1 cellular context compared by ENCODE assay signal in genomic region chr7:143281529-143281928, GRCh38.
A peak's percentile ranks its signal among the peaks of the same experiment; 100 is the strongest.
TF ChIP-seq lines count a peak whose summit lies in the region.

No MANE protein-coding gene starts in this region.

TF ChIP-seq in K562, 482 proteins besides CTCF, POLR2A, EP300 and RAD21 (continued from another document):
- TF ChIP-seq NR0B1 (IDR thresholded peaks at IDR 0.05; ENCODE audit: partially characterized antibody), result no peak
- peak; percentile 43; the same call in 1 of the 2 replicates for TF ChIP-seq ZNF316 (IDR thresholded peaks at IDR 0.05)
- no peak for TF ChIP-seq KDM5B (IDR thresholded peaks at IDR 0.05; ENCODE audit: insufficient replicate concordance, low read depth, low read length)
- peak; percentile 54 for TF ChIP-seq MAFG (tag; conservative IDR thresholded peaks at IDR 0.05)
- no peak for TF ChIP-seq EGR1 (conservative IDR thresholded peaks at IDR 0.05)
- TF ChIP-seq OTX1 (CRISPR knock-in tag; IDR thresholded peaks at IDR 0.05), result no peak
- no peak for TF ChIP-seq RBM15 (IDR thresholded peaks at IDR 0.05; ENCODE audit: insufficient read depth, low read length)
- TF ChIP-seq MECOM (CRISPR knock-in tag; IDR thresholded peaks at IDR 0.05), result no peak
